In genomic region chr5:173777669-173778068, GRCh38 we compare ENCODE assay signal across 1 cellular context.
TF ChIP-seq lines count a peak whose summit lies in the region.

No MANE protein-coding gene starts in this region.

TF ChIP-seq in K562, 482 proteins besides CTCF, POLR2A, EP300 and RAD21 (continued from another document):
- TF ChIP-seq GABPA (tag; conservative IDR thresholded peaks at IDR 0.05; ENCODE audit: low read depth) (no peak), MAFF (IDR thresholded peaks at IDR 0.05; ENCODE audit: low read length) (peak; percentile 86), SAP30 (IDR thresholded peaks at IDR 0.05; ENCODE audit: borderline replicate concordance, insufficient read depth, low read depth, low read length, poor library complexity, severe bottlenecking) (no peak), MAFK (IDR thresholded peaks at IDR 0.05; ENCODE audit: low read length) (peak; percentile 83), MLLT1 (IDR thresholded peaks at IDR 0.05) (no peak), KDM1A (IDR thresholded peaks at IDR 0.05) (peak; percentile 87 to 92), CBX1 (IDR thresholded peaks at IDR 0.05; ENCODE audit: low read depth) (0 out of 2 replicates have a peak, but pooled peaks have one; percentile 31), HDGF (IDR thresholded peaks at IDR 0.05) (no peak), HDAC8 (tag; IDR thresholded peaks at IDR 0.05) (no peak), NFIC (IDR thresholded peaks at IDR 0.05) (0 out of 2 replicates have a peak, but pooled peaks have one; percentile 5), ESRRA (IDR thresholded peaks at IDR 0.05; ENCODE audit: borderline replicate concordance, low read depth) (peak; percentile 56), PYGO2 (tag; IDR thresholded peaks at IDR 0.05) (no peak), SMARCA5 (IDR thresholded peaks at IDR 0.05) (peak; percentile 89), STAT5A (IDR thresholded peaks at IDR 0.05; ENCODE audit: borderline replicate concordance, low read length) (no peak), ZNF316 (IDR thresholded peaks at IDR 0.05) (peak; percentile 95), MAFG (tag; conservative IDR thresholded peaks at IDR 0.05) (peak; percentile 84), ZNF384 (IDR thresholded peaks at IDR 0.05; ENCODE audit: low read depth, low read length) (no peak), PHF20 (IDR thresholded peaks at IDR 0.05; ENCODE audit: partially characterized antibody) (peak; percentile 44), MYNN (IDR thresholded peaks at IDR 0.05) (no peak), MYNN (CRISPR knock-in tag; IDR thresholded peaks at IDR 0.05) (no peak), ETV1 (tag; conservative IDR thresholded peaks at IDR 0.05; ENCODE audit: low read depth) (no peak), ZNF23 (CRISPR knock-in tag; IDR thresholded peaks at IDR 0.05) (no peak), C11orf30 (IDR thresholded peaks at IDR 0.05; ENCODE audit: low read depth) (peak; percentile 93), ILK (tag; IDR thresholded peaks at IDR 0.05; ENCODE audit: borderline replicate concordance, low read depth) (no peak), ZNF3 (CRISPR knock-in tag; IDR thresholded peaks at IDR 0.05) (no peak), COPS2 (conservative IDR thresholded peaks at IDR 0.05) (no peak), BCOR (IDR thresholded peaks at IDR 0.05) (peak; percentile 98), ZNF589 (CRISPR knock-in tag; IDR thresholded peaks at IDR 0.05; ENCODE audit: low read depth) (no peak), RCOR1 (IDR thresholded peaks at IDR 0.05; ENCODE audit: borderline replicate concordance in 1 of 2, low read depth in 2 of 2, low read length in 2 of 2) (peak in 1 of 2 experiments; percentile 71; a peak in 2 of 4 replicates), NR1H2 (CRISPR knock-in tag; IDR thresholded peaks at IDR 0.05) (no peak), E2F6 (IDR thresholded peaks at IDR 0.05; ENCODE audit: borderline replicate concordance in 1 of 2, extremely low read depth in 1 of 2, insufficient read depth in 1 of 2, insufficient read length in 1 of 2, low read depth in 1 of 2, low read length in 1 of 2, poor library complexity in 1 of 2, severe bottlenecking in 1 of 2) (no peak), ZNF239 (CRISPR knock-in tag; IDR thresholded peaks at IDR 0.05) (no peak), CSDE1 (IDR thresholded peaks at IDR 0.05) (no peak), CHD4 (IDR thresholded peaks at IDR 0.05; ENCODE audit: insufficient read depth, insufficient replicate concordance, low read depth, low read length, poor library complexity, severe bottlenecking) (peak; percentile 67), FOXM1 (IDR thresholded peaks at IDR 0.05; ENCODE audit: low read depth) (no peak), FOXM1 (CRISPR knock-in tag; IDR thresholded peaks at IDR 0.05; ENCODE audit: low read depth) (no peak), ZBTB49 (CRISPR knock-in tag; IDR thresholded peaks at IDR 0.05; ENCODE audit: borderline replicate concordance) (no peak), RNF219 (CRISPR knock-in tag; IDR thresholded peaks at IDR 0.05) (no peak), TCF15 (CRISPR knock-in tag; IDR thresholded peaks at IDR 0.05) (no peak), RBM25 (IDR thresholded peaks at IDR 0.05; ENCODE audit: low read depth, low read length, severe bottlenecking) (peak; percentile 87), THRAP3 (IDR thresholded peaks at IDR 0.05; ENCODE audit: borderline replicate concordance) (no peak), ZNF232 (CRISPR knock-in tag; IDR thresholded peaks at IDR 0.05) (no peak), MEIS2 (IDR thresholded peaks at IDR 0.05; ENCODE audit: partially characterized antibody) (no peak)
